Comparison of ENCODE assay signal across 8 cellular contexts in genomic region chrX:107775734-107776511, GRCh38.
A peak's percentile ranks its signal among the peaks of the same experiment; 100 is the strongest.
DNase-seq lines count a peak whose midpoint lies in the region; ATAC-seq and TF ChIP-seq lines count a peak whose summit lies in the region.

TSS of gene TSC22D3 (minus strand) at chrX:107775787. CDS start at chrX:107775419, 368 bp downstream.

- in situ Hi-C loops in GM13976 (cut with MboI; ENCODE audit: low sequenced_read_pairs, unreplicated experiment) = loop anchor here (10.0 to 25.0 kb wide), 2 partner anchors 111 to 239 kb away; no protein-coding TSS in a partner anchor

- TF ChIP-seq CTCF in GM13976 (IDR thresholded peaks at IDR 0.05; ENCODE audit: borderline replicate concordance, control extremely low read depth, extremely low read depth, insufficient read depth, missing control alignments) = no peak

- peak; percentile 81 for ATAC-seq in HG02798 (IDR thresholded peaks at IDR 0.05; ENCODE audit: poor library complexity, unreplicated experiment)

- DNase-seq in GM13976 (ENCODE audit: low spot score) = peak; percentile 70
- DNase-seq in NCI-H1436 (lab: John Stamatoyannopoulos, UW) = peak; percentile 58
- DNase-seq in T-helper 9 cell = peak; percentile 45
- peak; percentile 81 for DNase-seq in astrocyte of the hippocampus (ENCODE audit: low read depth, low spot score)
- DNase-seq in hepatic stellate cell (ENCODE audit: low spot score) = peak; percentile 66
- DNase-seq in putamen (ENCODE audit: low spot score) = peak; percentile 72
- DNase-seq in DMS114 treated with DMSO at 0.1 percent for 48 hours (lab: John Stamatoyannopoulos, UW; ENCODE audit: unreplicated experiment) = no peak
